2 cellular contexts compared by ENCODE assay signal in genomic region chr4:47990145-47990544, GRCh38.
A peak's percentile ranks its signal among the peaks of the same experiment; 100 is the strongest.
TF ChIP-seq lines count a peak whose summit lies in the region.

No MANE protein-coding gene starts in this region.

TF ChIP-seq in GM23338, 12 proteins besides CTCF, POLR2A, EP300 and RAD21:
- TF ChIP-seq CREB1 (CRISPR knock-in tag; IDR thresholded peaks at IDR 0.05; ENCODE audit: low read depth) (no peak), ZNF462 (CRISPR knock-in tag; IDR thresholded peaks at IDR 0.05) (no peak), NANOG (IDR thresholded peaks at IDR 0.05; ENCODE audit: borderline replicate concordance) (no peak), REST (IDR thresholded peaks at IDR 0.05; ENCODE audit: unreplicated experiment) (no peak), ETS1 (IDR thresholded peaks at IDR 0.05) (no peak), EZH2phosphoT487 (IDR thresholded peaks at IDR 0.05; ENCODE audit: unreplicated experiment) (no peak)

TF ChIP-seq in K562, 482 proteins besides CTCF, POLR2A, EP300 and RAD21:
- TF ChIP-seq CBX5 (IDR thresholded peaks at IDR 0.05; ENCODE audit: borderline replicate concordance, low read depth) (peak; percentile 56; the same call in 1 of the 2 replicates), DIDO1 (tag; IDR thresholded peaks at IDR 0.05; ENCODE audit: low read depth) (no peak), CBX3 (IDR thresholded peaks at IDR 0.05; ENCODE audit: borderline replicate concordance in 1 of 2, low read length in 2 of 2) (peak in 1 of 2 experiments; percentile 37; a peak in 1 of 3 replicates)
